ENCODE assay signal across 9 cellular contexts in genomic region chr9:21213411-21214326, GRCh38. TPM values are rescaled to one million over a fixed set of nuclear protein-coding genes. Genes with fewer than 3 reads are reported as not detected.
DNase-seq lines count a peak whose midpoint lies in the region; ATAC-seq and TF ChIP-seq lines count a peak whose summit lies in the region.
"Not testable (repeated sequence)": the region's sequence is repeated elsewhere in the genome, so short reads cannot be mapped to it uniquely, and the experiment has no call there.
"Had no signal": no experiment of that assay in that cellular context is flagged by ENCODE, and none has a peak within 500 bp of the region (broad histone marks: within the 10 kb centered on the region; RNA-seq: fewer than 3 reads in every experiment).

No MANE protein-coding gene starts in this region.

- H3K4ac ChIP-seq in IMR-90 (ENCODE audit: low read depth, low read length), result not testable (repeated sequence)

- TF ChIP-seq CTCF in IMR-90 (conservative IDR thresholded peaks at IDR 0.05; ENCODE audit: low read depth, low read length), result peak; percentile 44
- TF ChIP-seq CTCF in brain microvascular endothelial cell (IDR thresholded peaks at IDR 0.05; ENCODE audit: low read depth, low read length, missing control alignments), result peak; percentile 67

- CTCF ChIA-PET in IMR-90 (lab: Yijun Ruan, JAX), result not testable (repeated sequence)

- H2AK9ac ChIP-seq in IMR-90 (replicated peaks; ENCODE audit: low read depth, low read length, poor library complexity), result not testable (repeated sequence)

- H3K9ac ChIP-seq in IMR-90 (ENCODE audit: low read depth, low read length), result not testable (repeated sequence)

- H3K14ac ChIP-seq in IMR-90 (replicated peaks; ENCODE audit: low read depth, low read length), result not testable (repeated sequence)

- not testable (repeated sequence) for H3K27ac ChIP-seq in IMR-90 (ENCODE audit: insufficient read depth, low read length); brain microvascular endothelial cell

- H3K9me1 ChIP-seq in IMR-90 (ENCODE audit: insufficient read depth, low read length), result not testable (repeated sequence)

- H2AFZ ChIP-seq in IMR-90 (replicated peaks; ENCODE audit: low read length, poor library complexity), result not testable (repeated sequence)

- H3K4me3 Mint-ChIP-seq in stimulated activated naive CD8-positive, alpha-beta T cell treated with anti-CD3 and anti-CD28 coated beads, Interleukin-15, amount 100 ng/mL, for 72 hours, result peak overlapping the region; percentile 30 to 43

- H3K9me3 ChIP-seq in IMR-90 (ENCODE audit: control insufficient read depth, insufficient read depth, low read length), result not testable (repeated sequence)

- H2BK5ac ChIP-seq in IMR-90 (ENCODE audit: low read depth, low read length, poor library complexity, severe bottlenecking), result not testable (repeated sequence)

- DNase-seq in ELR (ENCODE audit: low read depth) (peak; percentile 20), IMR-90 (peak; percentile 0), SK-MEL-5 (ENCODE audit: low read depth, low spot score) (peak; percentile 29), kidney tubule cell (ENCODE audit: low spot score) (peak; percentile 17)
- not testable (repeated sequence) for DNase-seq in brain microvascular endothelial cell; stimulated activated naive CD8-positive, alpha-beta T cell treated with anti-CD3 and anti-CD28 coated beads, Interleukin-15, amount 100 ng/mL, for 72 hours

- H3K27ac Mint-ChIP-seq in stimulated activated naive CD8-positive, alpha-beta T cell treated with anti-CD3 and anti-CD28 coated beads, Interleukin-15, amount 100 ng/mL, for 72 hours, result not testable (repeated sequence)

- H2BK15ac ChIP-seq in IMR-90 (ENCODE audit: low read depth, low read length), result not testable (repeated sequence)

- TF ChIP-seq POLR2A in IMR-90 (IDR thresholded peaks at IDR 0.05; ENCODE audit: low read depth, low read length), result not testable (repeated sequence)

- not testable (repeated sequence) for H3K23ac ChIP-seq in IMR-90 (ENCODE audit: low read depth, low read length)

- not testable (repeated sequence) for H3K9me3 Mint-ChIP-seq in stimulated activated naive CD8-positive, alpha-beta T cell treated with anti-CD3 and anti-CD28 coated beads, Interleukin-15, amount 100 ng/mL, for 72 hours

- not testable (repeated sequence) for H3K4me3 ChIP-seq in IMR-90 (ENCODE audit: insufficient read depth, low read depth, low read length); brain microvascular endothelial cell (ENCODE audit: low read depth, low read length)

- peaks cover 11% of the 10 kb centered on the region for H3K27me3 Mint-ChIP-seq in stimulated activated naive CD8-positive, alpha-beta T cell treated with anti-CD3 and anti-CD28 coated beads, Interleukin-15, amount 100 ng/mL, for 72 hours

- not testable (repeated sequence) for H3K4me1 ChIP-seq in IMR-90 (ENCODE audit: control insufficient read depth, insufficient read depth, low read length)

- TF ChIP-seq RAD21 in IMR-90 (IDR thresholded peaks at IDR 0.05; ENCODE audit: low read length), result peak; percentile 27; the same call in 1 of the 2 replicates

- not testable (repeated sequence) for H2AK5ac ChIP-seq in IMR-90 (ENCODE audit: low read depth, low read length)

- not testable (repeated sequence) for H3K79me1 ChIP-seq in IMR-90 (ENCODE audit: low read depth in 1 of 2, low read length in 2 of 2)

- H3K56ac ChIP-seq in IMR-90 (ENCODE audit: extremely low read depth, insufficient read depth, low read length), result not testable (repeated sequence)

- ATAC-seq in GM19395 (IDR thresholded peaks at IDR 0.05; ENCODE audit: unreplicated experiment) (peak; percentile 87), HG02642 (IDR thresholded peaks at IDR 0.05; ENCODE audit: poor library complexity, unreplicated experiment) (peak; percentile 78), IMR-90 (ENCODE audit: low read depth) (peak; percentile 59; the same call in 1 of the 2 replicates)
- peak; percentile 66 for ATAC-seq in stimulated activated naive CD8-positive, alpha-beta T cell treated with anti-CD3 and anti-CD28 coated beads, Interleukin-15, amount 100 ng/mL, for 72 hours

- not testable (repeated sequence) for H3K18ac ChIP-seq in IMR-90 (ENCODE audit: low read depth, low read length)

- H3K36me3 ChIP-seq in IMR-90 (ENCODE audit: control insufficient read depth, insufficient read depth, low read length); brain microvascular endothelial cell (replicated peaks): not testable (repeated sequence)

- H4K91ac ChIP-seq in IMR-90 (ENCODE audit: insufficient read depth, low read depth, low read length), result not testable (repeated sequence)

- intact Hi-C loops in IMR-90 (cut with micrococcal nuclease), result not testable (repeated sequence)

- H2BK20ac ChIP-seq in IMR-90 (ENCODE audit: low read depth, low read length), result not testable (repeated sequence)

- WGBS in IMR-90 (ENCODE audit: extremely low coverage in 2 of 2, insufficient read length in 1 of 2), 2 experiments, result no CpG with 5 or more reads among the region's 5 CpGs

- dilution Hi-C loops in IMR-90 (cut with HindIII; ENCODE audit: low sequenced_read_pairs, unreplicated experiment), result not testable (repeated sequence)

- H4K5ac ChIP-seq in IMR-90 (ENCODE audit: low read depth, low read length), result not testable (repeated sequence)

- H3K4me2 ChIP-seq in IMR-90 (ENCODE audit: low read depth, low read length), result not testable (repeated sequence)

- POLR2A ChIA-PET in IMR-90 (lab: Charles Lee; ENCODE audit: unreplicated experiment), result not testable (repeated sequence)

- not testable (repeated sequence) for H3K4me1 Mint-ChIP-seq in stimulated activated naive CD8-positive, alpha-beta T cell treated with anti-CD3 and anti-CD28 coated beads, Interleukin-15, amount 100 ng/mL, for 72 hours

- not testable (repeated sequence) for H2BK120ac ChIP-seq in IMR-90 (ENCODE audit: low read depth, low read length)

- not testable (repeated sequence) for BruUV-seq in IMR-90 (replicated peaks; lab: Mats Ljungman, UMichigan)

- H4K20me1 ChIP-seq in IMR-90 (ENCODE audit: insufficient read depth, low read length), result not testable (repeated sequence)

- H3K27me3 ChIP-seq in IMR-90 (ENCODE audit: control insufficient read depth, insufficient read depth, low read length); brain microvascular endothelial cell (replicated peaks): not testable (repeated sequence)

- in situ Hi-C loops in IMR-90 (cut with MboI; ENCODE audit: low sequenced_read_pairs), result loop anchor here (25.0 kb wide), 1 partner anchor 574 kb away; no protein-coding TSS in a partner anchor
- in situ Hi-C loops in SK-MEL-5 (cut with HindIII; ENCODE audit: low pct_unique_long_range_greater_than_20kb, low sequenced_read_pairs); brain microvascular endothelial cell (cut with HindIII; ENCODE audit: low pct_ligation_motif_present, low sequenced_read_pairs): not testable (repeated sequence)

- H4K8ac ChIP-seq in IMR-90 (ENCODE audit: low read depth in 2 of 2, low read length in 2 of 2), result not testable (repeated sequence)

RNA-seq across cellular contexts. Expression of gene IFNA16, which starts 3.4 kb away (rescaled TPM):
- not detected in 2 replicates for total RNA-seq in IMR-90 (2012; rRNA removed)
- not detected in 2 replicates for polyA plus RNA-seq in IMR-90 (2012; rRNA removed)
- polyA plus RNA-seq in IMR-90 (2012; cell fraction: cytosol; rRNA removed), result not detected in 2 replicates
- polyA plus RNA-seq in IMR-90 (2012; cell fraction: nucleus; rRNA removed; ENCODE audit: low replicate concordance), result not detected in 2 replicates
- total RNA-seq in SK-MEL-5 (2014; rRNA removed; shearing (Covaris generic)), result not detected in 2 replicates
- not detected in 2 replicates for polyA plus RNA-seq in SK-MEL-5 (2015; cell fraction: cytosol; rRNA removed)
- not detected in 2 replicates for polyA plus RNA-seq in SK-MEL-5 (2015; cell fraction: nucleus; rRNA removed)
- total RNA-seq: pulmonary artery endothelial cell had no signal

RNA-seq across cellular contexts. Expression of gene IFNA10, which starts 6.7 kb away (rescaled TPM):
- total RNA-seq in IMR-90 (2012; rRNA removed), result not detected in 2 replicates
- polyA plus RNA-seq in IMR-90 (2012; rRNA removed), result not detected in 2 replicates
- polyA plus RNA-seq in IMR-90 (2012; cell fraction: cytosol; rRNA removed), result not detected in 2 replicates
- not detected in 2 replicates for polyA plus RNA-seq in IMR-90 (2012; cell fraction: nucleus; rRNA removed; ENCODE audit: low replicate concordance)
- total RNA-seq in SK-MEL-5 (2014; rRNA removed; shearing (Covaris generic)), result not detected in 2 replicates
- polyA plus RNA-seq in SK-MEL-5 (2015; cell fraction: cytosol; rRNA removed), result not detected in 2 replicates
- not detected in 2 replicates for polyA plus RNA-seq in SK-MEL-5 (2015; cell fraction: nucleus; rRNA removed)
- total RNA-seq: pulmonary artery endothelial cell had no signal

RNA-seq across cellular contexts. Expression of gene IFNA7, which starts 11.7 kb away (rescaled TPM):
- not detected in 2 replicates for total RNA-seq in IMR-90 (2012; rRNA removed)
- polyA plus RNA-seq in IMR-90 (2012; rRNA removed), result not detected in 2 replicates
- not detected in 2 replicates for polyA plus RNA-seq in IMR-90 (2012; cell fraction: cytosol; rRNA removed)
- polyA plus RNA-seq in IMR-90 (2012; cell fraction: nucleus; rRNA removed; ENCODE audit: low replicate concordance), result not detected in 2 replicates
- total RNA-seq in SK-MEL-5 (2014; rRNA removed; shearing (Covaris generic)), result not detected in 2 replicates
- polyA plus RNA-seq in SK-MEL-5 (2015; cell fraction: cytosol; rRNA removed), result not detected in 2 replicates
- not detected in 2 replicates for polyA plus RNA-seq in SK-MEL-5 (2015; cell fraction: nucleus; rRNA removed)
- total RNA-seq: pulmonary artery endothelial cell had no signal

RNA-seq across cellular contexts. Expression of gene IFNA17, which starts 14.4 kb away (rescaled TPM):
- not detected in 2 replicates for total RNA-seq in IMR-90 (2012; rRNA removed)
- not detected in 2 replicates for polyA plus RNA-seq in IMR-90 (2012; rRNA removed)
- not detected in 2 replicates for polyA plus RNA-seq in IMR-90 (2012; cell fraction: cytosol; rRNA removed)
- not detected in 2 replicates for polyA plus RNA-seq in IMR-90 (2012; cell fraction: nucleus; rRNA removed; ENCODE audit: low replicate concordance)
- not detected in 2 replicates for total RNA-seq in SK-MEL-5 (2014; rRNA removed; shearing (Covaris generic))
- not detected in 2 replicates for polyA plus RNA-seq in SK-MEL-5 (2015; cell fraction: cytosol; rRNA removed)
- polyA plus RNA-seq in SK-MEL-5 (2015; cell fraction: nucleus; rRNA removed), result not detected in 2 replicates
- total RNA-seq: pulmonary artery endothelial cell had no signal

RNA-seq across cellular contexts. Expression of gene IFNA14, which starts 26.1 kb away (rescaled TPM):
- not detected in 2 replicates for total RNA-seq in IMR-90 (2012; rRNA removed)
- polyA plus RNA-seq in IMR-90 (2012; rRNA removed), result not detected in 2 replicates
- not detected in 2 replicates for polyA plus RNA-seq in IMR-90 (2012; cell fraction: cytosol; rRNA removed)
- not detected in 2 replicates for polyA plus RNA-seq in IMR-90 (2012; cell fraction: nucleus; rRNA removed; ENCODE audit: low replicate concordance)
- total RNA-seq in SK-MEL-5 (2014; rRNA removed; shearing (Covaris generic)), result not detected in 2 replicates
- polyA plus RNA-seq in SK-MEL-5 (2015; cell fraction: cytosol; rRNA removed), result not detected in 2 replicates
- not detected in 2 replicates for polyA plus RNA-seq in SK-MEL-5 (2015; cell fraction: nucleus; rRNA removed)
- total RNA-seq: pulmonary artery endothelial cell had no signal
